Comparison of ENCODE assay signal across 2 cellular contexts in the genomic region with DNA sequence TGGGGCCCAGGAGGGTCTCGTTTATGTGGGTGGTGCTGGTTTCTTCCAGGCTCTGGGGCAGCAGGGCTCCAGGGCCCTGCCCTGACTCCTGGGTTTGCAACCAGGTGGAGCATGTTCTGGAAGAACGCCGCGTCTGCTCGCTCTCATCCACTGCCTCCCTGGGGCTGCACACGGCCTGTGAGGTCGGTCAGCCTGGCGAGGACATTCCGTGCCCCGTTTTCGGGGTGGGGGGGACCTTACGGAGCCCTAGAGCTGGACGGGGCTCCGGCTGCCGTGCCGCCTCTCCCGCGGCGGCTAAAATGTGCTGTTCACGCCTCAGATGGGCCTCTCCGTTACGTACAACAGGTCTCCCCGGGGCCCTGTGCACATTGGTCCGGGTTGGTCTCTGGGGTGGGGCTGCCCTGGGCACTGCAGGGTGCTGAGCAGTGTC.
TF ChIP-seq lines count a peak whose summit lies in the region.

No MANE protein-coding gene starts in this region.

TF ChIP-seq in SK-N-SH, 30 proteins besides CTCF, POLR2A, EP300 and RAD21 (continued from another document):
- TF ChIP-seq, protein P1, sequence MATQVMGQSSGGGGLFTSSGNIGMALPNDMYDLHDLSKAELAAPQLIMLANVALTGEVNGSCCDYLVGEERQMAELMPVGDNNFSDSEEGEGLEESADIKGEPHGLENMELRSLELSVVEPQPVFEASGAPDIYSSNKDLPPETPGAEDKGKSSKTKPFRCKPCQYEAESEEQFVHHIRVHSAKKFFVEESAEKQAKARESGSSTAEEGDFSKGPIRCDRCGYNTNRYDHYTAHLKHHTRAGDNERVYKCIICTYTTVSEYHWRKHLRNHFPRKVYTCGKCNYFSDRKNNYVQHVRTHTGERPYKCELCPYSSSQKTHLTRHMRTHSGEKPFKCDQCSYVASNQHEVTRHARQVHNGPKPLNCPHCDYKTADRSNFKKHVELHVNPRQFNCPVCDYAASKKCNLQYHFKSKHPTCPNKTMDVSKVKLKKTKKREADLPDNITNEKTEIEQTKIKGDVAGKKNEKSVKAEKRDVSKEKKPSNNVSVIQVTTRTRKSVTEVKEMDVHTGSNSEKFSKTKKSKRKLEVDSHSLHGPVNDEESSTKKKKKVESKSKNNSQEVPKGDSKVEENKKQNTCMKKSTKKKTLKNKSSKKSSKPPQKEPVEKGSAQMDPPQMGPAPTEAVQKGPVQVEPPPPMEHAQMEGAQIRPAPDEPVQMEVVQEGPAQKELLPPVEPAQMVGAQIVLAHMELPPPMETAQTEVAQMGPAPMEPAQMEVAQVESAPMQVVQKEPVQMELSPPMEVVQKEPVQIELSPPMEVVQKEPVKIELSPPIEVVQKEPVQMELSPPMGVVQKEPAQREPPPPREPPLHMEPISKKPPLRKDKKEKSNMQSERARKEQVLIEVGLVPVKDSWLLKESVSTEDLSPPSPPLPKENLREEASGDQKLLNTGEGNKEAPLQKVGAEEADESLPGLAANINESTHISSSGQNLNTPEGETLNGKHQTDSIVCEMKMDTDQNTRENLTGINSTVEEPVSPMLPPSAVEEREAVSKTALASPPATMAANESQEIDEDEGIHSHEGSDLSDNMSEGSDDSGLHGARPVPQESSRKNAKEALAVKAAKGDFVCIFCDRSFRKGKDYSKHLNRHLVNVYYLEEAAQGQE (IDR thresholded peaks at IDR 0.05; ENCODE audit: low read depth, low read length) = no peak
- TF ChIP-seq RXRA (IDR thresholded peaks at IDR 0.05; ENCODE audit: borderline replicate concordance, low read depth) = no peak
- TF ChIP-seq, protein P2, sequence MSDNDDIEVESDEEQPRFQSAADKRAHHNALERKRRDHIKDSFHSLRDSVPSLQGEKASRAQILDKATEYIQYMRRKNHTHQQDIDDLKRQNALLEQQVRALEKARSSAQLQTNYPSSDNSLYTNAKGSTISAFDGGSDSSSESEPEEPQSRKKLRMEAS (IDR thresholded peaks at IDR 0.05; ENCODE audit: low read depth) = no peak
- TF ChIP-seq, protein P3, sequence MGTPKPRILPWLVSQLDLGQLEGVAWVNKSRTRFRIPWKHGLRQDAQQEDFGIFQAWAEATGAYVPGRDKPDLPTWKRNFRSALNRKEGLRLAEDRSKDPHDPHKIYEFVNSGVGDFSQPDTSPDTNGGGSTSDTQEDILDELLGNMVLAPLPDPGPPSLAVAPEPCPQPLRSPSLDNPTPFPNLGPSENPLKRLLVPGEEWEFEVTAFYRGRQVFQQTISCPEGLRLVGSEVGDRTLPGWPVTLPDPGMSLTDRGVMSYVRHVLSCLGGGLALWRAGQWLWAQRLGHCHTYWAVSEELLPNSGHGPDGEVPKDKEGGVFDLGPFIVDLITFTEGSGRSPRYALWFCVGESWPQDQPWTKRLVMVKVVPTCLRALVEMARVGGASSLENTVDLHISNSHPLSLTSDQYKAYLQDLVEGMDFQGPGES (IDR thresholded peaks at IDR 0.05; ENCODE audit: low read depth, low read length) = no peak
- TF ChIP-seq, protein P4, sequence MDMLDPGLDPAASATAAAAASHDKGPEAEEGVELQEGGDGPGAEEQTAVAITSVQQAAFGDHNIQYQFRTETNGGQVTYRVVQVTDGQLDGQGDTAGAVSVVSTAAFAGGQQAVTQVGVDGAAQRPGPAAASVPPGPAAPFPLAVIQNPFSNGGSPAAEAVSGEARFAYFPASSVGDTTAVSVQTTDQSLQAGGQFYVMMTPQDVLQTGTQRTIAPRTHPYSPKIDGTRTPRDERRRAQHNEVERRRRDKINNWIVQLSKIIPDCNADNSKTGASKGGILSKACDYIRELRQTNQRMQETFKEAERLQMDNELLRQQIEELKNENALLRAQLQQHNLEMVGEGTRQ (IDR thresholded peaks at IDR 0.05; ENCODE audit: borderline replicate concordance, low read depth, low read length) = no peak
- no peak for TF ChIP-seq FOXM1 (IDR thresholded peaks at IDR 0.05; ENCODE audit: low read depth)
- TF ChIP-seq NRF1 (IDR thresholded peaks at IDR 0.05; ENCODE audit: low read depth, low read length) = no peak
- TF ChIP-seq MEF2A (IDR thresholded peaks at IDR 0.05; ENCODE audit: borderline replicate concordance, low read depth) = no peak
- TF ChIP-seq NFIC (IDR thresholded peaks at IDR 0.05; ENCODE audit: borderline replicate concordance) = no peak
- TF ChIP-seq RCOR1 (IDR thresholded peaks at IDR 0.05; ENCODE audit: low read length) = no peak
- TF ChIP-seq POLR2AphosphoS5 (IDR thresholded peaks at IDR 0.05; ENCODE audit: low read depth, low read length) = no peak
- TF ChIP-seq CHD2 (IDR thresholded peaks at IDR 0.05; ENCODE audit: low read length, partially characterized antibody) = no peak
- TF ChIP-seq ELF1 (IDR thresholded peaks at IDR 0.05) = no peak
- TF ChIP-seq, protein P5, sequence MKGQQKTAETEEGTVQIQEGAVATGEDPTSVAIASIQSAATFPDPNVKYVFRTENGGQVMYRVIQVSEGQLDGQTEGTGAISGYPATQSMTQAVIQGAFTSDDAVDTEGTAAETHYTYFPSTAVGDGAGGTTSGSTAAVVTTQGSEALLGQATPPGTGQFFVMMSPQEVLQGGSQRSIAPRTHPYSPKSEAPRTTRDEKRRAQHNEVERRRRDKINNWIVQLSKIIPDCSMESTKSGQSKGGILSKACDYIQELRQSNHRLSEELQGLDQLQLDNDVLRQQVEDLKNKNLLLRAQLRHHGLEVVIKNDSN (IDR thresholded peaks at IDR 0.05; ENCODE audit: borderline replicate concordance, low read depth) = no peak
- TF ChIP-seq TAF1 (IDR thresholded peaks at IDR 0.05; ENCODE audit: borderline replicate concordance, low read depth, low read length) = no peak

TF ChIP-seq in SK-N-SH treated with all-trans-retinoic acid at 6 μM for 48 hours, 23 proteins besides CTCF, POLR2A, EP300 and RAD21 (continued from another document):
- TF ChIP-seq, protein P6, sequence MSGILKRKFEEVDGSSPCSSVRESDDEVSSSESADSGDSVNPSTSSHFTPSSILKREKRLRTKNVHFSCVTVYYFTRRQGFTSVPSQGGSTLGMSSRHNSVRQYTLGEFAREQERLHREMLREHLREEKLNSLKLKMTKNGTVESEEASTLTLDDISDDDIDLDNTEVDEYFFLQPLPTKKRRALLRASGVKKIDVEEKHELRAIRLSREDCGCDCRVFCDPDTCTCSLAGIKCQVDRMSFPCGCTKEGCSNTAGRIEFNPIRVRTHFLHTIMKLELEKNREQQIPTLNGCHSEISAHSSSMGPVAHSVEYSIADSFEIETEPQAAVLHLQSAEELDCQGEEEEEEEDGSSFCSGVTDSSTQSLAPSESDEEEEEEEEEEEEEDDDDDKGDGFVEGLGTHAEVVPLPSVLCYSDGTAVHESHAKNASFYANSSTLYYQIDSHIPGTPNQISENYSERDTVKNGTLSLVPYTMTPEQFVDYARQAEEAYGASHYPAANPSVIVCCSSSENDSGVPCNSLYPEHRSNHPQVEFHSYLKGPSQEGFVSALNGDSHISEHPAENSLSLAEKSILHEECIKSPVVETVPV (CRISPR knock-in tag; IDR thresholded peaks at IDR 0.05) = no peak
- TF ChIP-seq ZNF70 (CRISPR knock-in tag; IDR thresholded peaks at IDR 0.05) = no peak
